Comparison of ENCODE assay signal across 9 cellular contexts in genomic region chr13:91758724-91759123, GRCh38.
"Had no signal": no experiment of that assay in that cellular context is flagged by ENCODE, and none has a peak within 500 bp of the region (broad histone marks: within the 10 kb centered on the region; RNA-seq: fewer than 3 reads in every experiment).

No MANE protein-coding gene starts in this region.

- H3K27ac ChIP-seq: HL-60, KMS-11 had no signal

- FAIRE-seq: HepG2, HTR-8/SVneo had no signal

- H3K4me3 Mint-ChIP-seq: IgD-negative memory B cell had no signal

- ATAC-seq: HepG2 had no signal

- DNase-seq: IMR-90, Karpas-422, KBM-7, KG1 had no signal

- H3K36me3 Mint-ChIP-seq: IgD-negative memory B cell had no signal

- H3K9ac ChIP-seq: KMS-11 had no signal

- H3K4me2 ChIP-seq: KMS-11 had no signal

- H3K27ac Mint-ChIP-seq: IgD-negative memory B cell had no signal
